Comparison of ENCODE assay signal across 9 cellular contexts in the genomic region with DNA sequence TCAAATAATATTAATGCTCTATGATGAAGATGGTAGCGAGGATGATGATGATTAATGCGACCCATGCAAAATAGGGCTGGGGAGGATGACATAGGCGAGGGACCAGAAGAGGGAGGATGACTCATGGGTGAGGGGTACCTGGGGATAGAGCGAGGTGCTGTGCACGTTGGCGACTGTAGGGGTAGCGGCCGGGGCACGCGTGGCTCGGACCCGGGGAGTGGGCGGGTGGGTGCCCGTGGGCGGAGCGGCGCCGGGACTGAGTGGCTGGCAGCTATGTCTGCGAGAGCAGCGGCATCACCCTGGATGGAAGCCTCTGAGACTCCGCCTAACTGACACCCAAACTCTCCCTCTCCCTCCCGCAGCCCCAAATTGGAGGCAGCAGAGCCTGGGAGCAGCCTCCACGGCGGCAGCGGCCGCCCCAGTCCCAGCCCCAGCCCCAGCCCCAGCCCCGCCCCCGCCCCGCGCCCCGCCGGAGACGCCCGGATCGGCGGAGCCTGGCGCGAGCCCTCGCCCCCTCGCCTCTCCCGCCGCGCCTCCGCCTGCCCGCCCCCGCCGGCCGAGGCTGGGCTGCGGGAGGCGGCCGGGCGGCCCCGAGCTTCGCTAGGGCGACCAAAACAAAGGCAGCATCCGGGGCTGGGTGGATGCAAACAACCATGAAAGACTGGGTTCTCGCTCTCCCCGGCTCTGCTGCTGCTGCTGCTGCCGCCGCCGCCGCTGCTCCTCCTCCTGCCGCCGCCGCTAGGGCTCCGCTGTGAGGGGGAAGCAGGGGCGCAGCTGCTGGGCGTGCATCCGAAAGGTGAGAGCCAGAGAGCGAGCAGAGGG. TPM values are rescaled to one million over a fixed set of nuclear protein-coding genes. Genes with fewer than 3 reads are reported as not detected.
DNase-seq lines count a peak whose midpoint lies in the region; ATAC-seq and TF ChIP-seq lines count a peak whose summit lies in the region.
"Had no signal": no experiment of that assay in that cellular context is flagged by ENCODE, and none has a peak within 500 bp of the region (broad histone marks: within the 10 kb centered on the region; RNA-seq: fewer than 3 reads in every experiment).

A gene with protein sequence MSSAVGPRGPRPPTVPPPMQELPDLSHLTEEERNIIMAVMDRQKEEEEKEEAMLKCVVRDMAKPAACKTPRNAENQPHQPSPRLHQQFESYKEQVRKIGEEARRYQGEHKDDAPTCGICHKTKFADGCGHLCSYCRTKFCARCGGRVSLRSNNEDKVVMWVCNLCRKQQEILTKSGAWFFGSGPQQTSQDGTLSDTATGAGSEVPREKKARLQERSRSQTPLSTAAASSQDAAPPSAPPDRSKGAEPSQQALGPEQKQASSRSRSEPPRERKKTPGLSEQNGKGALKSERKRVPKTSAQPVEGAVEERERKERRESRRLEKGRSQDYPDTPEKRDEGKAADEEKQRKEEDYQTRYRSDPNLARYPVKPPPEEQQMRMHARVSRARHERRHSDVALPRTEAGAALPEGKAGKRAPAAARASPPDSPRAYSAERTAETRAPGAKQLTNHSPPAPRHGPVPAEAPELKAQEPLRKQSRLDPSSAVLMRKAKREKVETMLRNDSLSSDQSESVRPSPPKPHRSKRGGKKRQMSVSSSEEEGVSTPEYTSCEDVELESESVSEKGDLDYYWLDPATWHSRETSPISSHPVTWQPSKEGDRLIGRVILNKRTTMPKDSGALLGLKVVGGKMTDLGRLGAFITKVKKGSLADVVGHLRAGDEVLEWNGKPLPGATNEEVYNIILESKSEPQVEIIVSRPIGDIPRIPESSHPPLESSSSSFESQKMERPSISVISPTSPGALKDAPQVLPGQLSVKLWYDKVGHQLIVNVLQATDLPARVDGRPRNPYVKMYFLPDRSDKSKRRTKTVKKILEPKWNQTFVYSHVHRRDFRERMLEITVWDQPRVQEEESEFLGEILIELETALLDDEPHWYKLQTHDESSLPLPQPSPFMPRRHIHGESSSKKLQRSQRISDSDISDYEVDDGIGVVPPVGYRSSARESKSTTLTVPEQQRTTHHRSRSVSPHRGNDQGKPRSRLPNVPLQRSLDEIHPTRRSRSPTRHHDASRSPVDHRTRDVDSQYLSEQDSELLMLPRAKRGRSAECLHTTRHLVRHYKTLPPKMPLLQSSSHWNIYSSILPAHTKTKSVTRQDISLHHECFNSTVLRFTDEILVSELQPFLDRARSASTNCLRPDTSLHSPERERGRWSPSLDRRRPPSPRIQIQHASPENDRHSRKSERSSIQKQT (N-terminal part only) (plus strand): TSS at position 367 of the 822 bp plus-strand sequence. CDS start 474 bp downstream, outside the sequence.

- H3K4me3 Mint-ChIP-seq in chondrocyte (ENCODE audit: unreplicated experiment) (peak within 1 kb of the TSS; percentile 66), mesothelial cell of epicardium (peak within 1 kb of the TSS; percentile 75)

- H3K27me3 Mint-ChIP-seq in chondrocyte (ENCODE audit: low read depth) (peaks cover 62% of the 10 kb centered on the region), mesothelial cell of epicardium (ENCODE audit: low read depth) (peaks cover 82% of the 10 kb centered on the region)

- H3K27ac Mint-ChIP-seq in chondrocyte (ENCODE audit: unreplicated experiment), result no peak within 1 kb of the TSS
- H3K27ac Mint-ChIP-seq in mesothelial cell of epicardium, result no peak within 1 kb of the TSS

- peak; percentile 92 for ATAC-seq in GM18498 (IDR thresholded peaks at IDR 0.05; ENCODE audit: unreplicated experiment)
- ATAC-seq in HG02798 (IDR thresholded peaks at IDR 0.05; ENCODE audit: poor library complexity, unreplicated experiment), result peak; percentile 87
- ATAC-seq: HCT116 had no signal

- H3K9me3 Mint-ChIP-seq in chondrocyte (ENCODE audit: low read depth) (no peaks in the 10 kb centered on the region), mesothelial cell of epicardium (no peaks in the 10 kb centered on the region)

- H3K4me1 Mint-ChIP-seq in chondrocyte (ENCODE audit: low read depth) (peaks cover 6% of the 10 kb centered on the region), mesothelial cell of epicardium (peaks cover 7% of the 10 kb centered on the region)

- TF ChIP-seq CTCF in chondrocyte (IDR thresholded peaks at IDR 0.05) (peak; percentile 68), mesothelial cell of epicardium (IDR thresholded peaks at IDR 0.05; ENCODE audit: unreplicated experiment) (no peak)

- H3K36me3 Mint-ChIP-seq in chondrocyte (ENCODE audit: low read depth) (peaks cover 2% of the 10 kb centered on the region), mesothelial cell of epicardium (no peaks in the 10 kb centered on the region)

- DNase-seq in 8988T (peak; percentile 9), NCI-H2227 treated with DMSO at 0.1 percent for 48 hours (lab: John Stamatoyannopoulos, UW) (peak; percentile 58), chondrocyte (ENCODE audit: low spot score) (no peak), mesothelial cell of epicardium (ENCODE audit: low spot score in 2 of 2, unreplicated experiment in 2 of 2) (peak in 1 of 2 experiments; percentile 66), inferior parietal cortex (ENCODE audit: extremely low spot score) (no peak)
- DNase-seq in activated effector memory CD4-positive, alpha-beta T cell treated with Interleukin-2 at 50 U/mL for 16 hours, result no peak

RNA-seq across cellular contexts. Expression of the gene that starts here (rescaled TPM):
- 5.7 to 16.6 TPM (median 6.6 TPM) in 3 replicates for total RNA-seq in chondrocyte
- 5.8 to 6.3 TPM (median 6.0 TPM) in 3 replicates for total RNA-seq in mesothelial cell of epicardium

Comparison
In these comparisons a context has a peak if more than half of its experiments do, and no peak if none do; other contexts are left out.
1. DNase-seq: peak in 8988T (single experiment) and NCI-H2227 treated with DMSO at 0.1 percent for 48 hours (single experiment); none in chondrocyte (single experiment), inferior parietal cortex (single experiment) and activated effector memory CD4-positive, alpha-beta T cell treated with Interleukin-2 at 50 U/mL for 16 hours (single experiment).